In genomic region chr1:168709407-168709891, GRCh38 we compare ENCODE assay signal across 13 cellular contexts. TPM values are rescaled to one million over a fixed set of nuclear protein-coding genes. Genes with fewer than 3 reads are reported as not detected.
DNase-seq lines count a peak whose midpoint lies in the region; ATAC-seq and TF ChIP-seq lines count a peak whose summit lies in the region.
"Had no signal": no experiment of that assay in that cellular context is flagged by ENCODE, and none has a peak within 500 bp of the region (broad histone marks: within the 10 kb centered on the region; RNA-seq: fewer than 3 reads in every experiment).

No MANE protein-coding gene starts in this region.

- no peak overlapping the region for H3K4ac ChIP-seq in trophoblast cell (ENCODE audit: low read depth, low read length)

- H4K91ac ChIP-seq in trophoblast cell (ENCODE audit: low read depth, low read length): peak overlapping the region; percentile 18

- no peak overlapping the region for H2AFZ ChIP-seq in trophoblast cell (ENCODE audit: insufficient read depth, low read length, poor library complexity)

- no peak overlapping the region for H3K4me3 Mint-ChIP-seq in effector memory CD8-positive, alpha-beta T cell
- H3K4me3 Mint-ChIP-seq: activated naive CD8-positive, alpha-beta T cell; CD8-positive, alpha-beta memory T cell; stimulated activated naive CD8-positive, alpha-beta T cell treated with anti-CD3 and anti-CD28 coated beads, Interleukin-15, Interleukin-2, amounts not matched to agents 100 ng/mL and 50 ng/mL, for 24 hours had no signal

- no peak overlapping the region for H3K14ac ChIP-seq in trophoblast cell (ENCODE audit: low read length)

- ATAC-seq in foreskin keratinocyte (peak; percentile 5), GM19467 (IDR thresholded peaks at IDR 0.05; ENCODE audit: unreplicated experiment) (no peak)
- no peak for ATAC-seq in effector memory CD8-positive, alpha-beta T cell (replicated peaks)

- peaks cover 5% of the 10 kb centered on the region for H3K79me1 ChIP-seq in trophoblast cell (ENCODE audit: low read length)

- no peak overlapping the region for H2AK5ac ChIP-seq in trophoblast cell (ENCODE audit: low read length)

- H3K4me1 ChIP-seq in SJSA1 (replicated peaks) (peaks cover 19% of the 10 kb centered on the region), foreskin keratinocyte (peaks cover 18% of the 10 kb centered on the region), trophoblast cell (ENCODE audit: control insufficient read depth in 1 of 2, insufficient read depth in 2 of 2, low read length in 2 of 2) (peaks cover 4 to 6% of the 10 kb centered on the region in 2 experiments)

- H3K9me3 ChIP-seq in SJSA1 (replicated peaks) (no peaks in the 10 kb centered on the region), trophoblast cell (ENCODE audit: insufficient read depth, low read depth, low read length) (no peaks in the 10 kb centered on the region)

- DNase-seq in COLO829 (ENCODE audit: low spot score): peak; percentile 67
- DNase-seq in SJSA1 (ENCODE audit: low read depth in 1 of 2, low spot score in 2 of 2): peak; percentile 60 to 84
- peak; percentile 68 to 82 for DNase-seq in foreskin keratinocyte
- no peak for DNase-seq in trophoblast cell
- no peak for DNase-seq in effector memory CD8-positive, alpha-beta T cell
- DNase-seq in activated gamma-delta T cell treated with Interleukin-2 at 50 U/mL for 16 hours: no peak
- no peak for DNase-seq in NCI-H1048 (lab: John Stamatoyannopoulos, UW)
- DNase-seq: CD8-positive, alpha-beta memory T cell; WERI-Rb-1 had no signal

- no peak overlapping the region for H3K4me2 ChIP-seq in trophoblast cell (ENCODE audit: low read length)

- peak overlapping the region; percentile 57 for H2BK5ac ChIP-seq in trophoblast cell (ENCODE audit: low read depth, low read length, poor library complexity)

- H3K27ac ChIP-seq in SJSA1: peak overlapping the region; percentile 92
- peak overlapping the region; percentile 74 for H3K27ac ChIP-seq in foreskin keratinocyte
- H3K27ac ChIP-seq in trophoblast cell (ENCODE audit: low read depth, low read length): peak overlapping the region; percentile 37
- H3K27ac ChIP-seq: WERI-Rb-1 had no signal

- peak overlapping the region; percentile 49 for H2BK120ac ChIP-seq in trophoblast cell (ENCODE audit: insufficient read depth, low read length, poor library complexity)

- no peak overlapping the region for H3K23ac ChIP-seq in trophoblast cell (ENCODE audit: low read length)

- H3K79me2 ChIP-seq in trophoblast cell (ENCODE audit: control insufficient read depth, insufficient read depth, low read length, poor library complexity): no peaks in the 10 kb centered on the region

- H3K9ac ChIP-seq in trophoblast cell (ENCODE audit: low read length): no peak overlapping the region

- H3K27me3 ChIP-seq in SJSA1 (replicated peaks) (no peaks in the 10 kb centered on the region), foreskin keratinocyte (no peaks in the 10 kb centered on the region), trophoblast cell (ENCODE audit: insufficient read depth, low read length) (no peaks in the 10 kb centered on the region)

- no peaks in the 10 kb centered on the region for H3K36me3 ChIP-seq in SJSA1
- no peaks in the 10 kb centered on the region for H3K36me3 ChIP-seq in trophoblast cell (ENCODE audit: control insufficient read depth in 1 of 2, insufficient read depth in 2 of 2, low read length in 2 of 2)
- H3K36me3 ChIP-seq: WERI-Rb-1 had no signal

- H4K8ac ChIP-seq in trophoblast cell (ENCODE audit: low read depth, low read length): no peak overlapping the region

- H4K12ac ChIP-seq in trophoblast cell (ENCODE audit: low read depth, low read length): no peak overlapping the region

- no peaks in the 10 kb centered on the region for H3K36me3 Mint-ChIP-seq in effector memory CD8-positive, alpha-beta T cell (ENCODE audit: insufficient read depth)
- H3K36me3 Mint-ChIP-seq: activated naive CD8-positive, alpha-beta T cell had no signal

- H3K9me3 Mint-ChIP-seq in effector memory CD8-positive, alpha-beta T cell: no peaks in the 10 kb centered on the region
- H3K9me3 Mint-ChIP-seq: stimulated activated naive CD8-positive, alpha-beta T cell treated with anti-CD3 and anti-CD28 coated beads, Interleukin-15, Interleukin-2, amounts not matched to agents 100 ng/mL and 50 ng/mL, for 24 hours had no signal

- no peaks in the 10 kb centered on the region for H3K4me1 Mint-ChIP-seq in effector memory CD8-positive, alpha-beta T cell (ENCODE audit: low read depth in 2 of 2)
- H3K4me1 Mint-ChIP-seq: CD8-positive, alpha-beta memory T cell had no signal

- peak overlapping the region; percentile 52 for H2BK12ac ChIP-seq in trophoblast cell (ENCODE audit: low read length)

- H3K4me3 ChIP-seq in SJSA1: no peak overlapping the region
- no peak overlapping the region for H3K4me3 ChIP-seq in trophoblast cell (ENCODE audit: low read depth, low read length)

- H3K27me3 Mint-ChIP-seq in effector memory CD8-positive, alpha-beta T cell: peaks cover 14 to 15% of the 10 kb centered on the region in 2 donors

- no peak overlapping the region for H3K18ac ChIP-seq in trophoblast cell (ENCODE audit: low read length)

- no peak overlapping the region for H3K27ac Mint-ChIP-seq in effector memory CD8-positive, alpha-beta T cell
- H3K27ac Mint-ChIP-seq: activated naive CD8-positive, alpha-beta T cell; CD8-positive, alpha-beta memory T cell; stimulated activated naive CD8-positive, alpha-beta T cell treated with anti-CD3 and anti-CD28 coated beads, Interleukin-15, Interleukin-2, amounts not matched to agents 100 ng/mL and 50 ng/mL, for 24 hours had no signal

- no CpG with 5 or more reads among the region's 7 CpGs for WGBS in trophoblast cell (ENCODE audit: extremely low coverage, insufficient coverage, insufficient read length)

- TF ChIP-seq CTCF in foreskin keratinocyte (conservative IDR thresholded peaks at IDR 0.05): no peak

RNA-seq across cellular contexts. Expression of gene DPT, which starts 19.6 kb away (rescaled TPM):
- not detected in 2 replicates for total RNA-seq in SJSA1 (2014; rRNA removed; shearing (Covaris generic))
- total RNA-seq in foreskin keratinocyte: not detected in 2 replicates
- polyA plus RNA-seq in foreskin keratinocyte: not detected in 2 replicates
- not detected in 2 replicates for polyA plus RNA-seq in trophoblast cell (2013)
- total RNA-seq: CD8-positive, alpha-beta memory T cell; NCI-H460 had no signal
- polyA plus RNA-seq: CD8-positive, alpha-beta memory T cell had no signal

Comparison
In these comparisons a context has a peak if more than half of its experiments do, and no peak if none do; other contexts are left out.
1. DNase-seq: peak in COLO829 (single experiment), SJSA1 (2 of 2) and foreskin keratinocyte (2 of 2); none in trophoblast cell (0 of 2), effector memory CD8-positive, alpha-beta T cell (0 of 3), activated gamma-delta T cell treated with Interleukin-2 at 50 U/mL for 16 hours (single experiment) and NCI-H1048 (single experiment).
2. H3K27ac ChIP-seq: peak in every context shown above with its lines; median percentile 92 in SJSA1; 74 in foreskin keratinocyte; 37 in trophoblast cell.